Comparison of ENCODE assay signal across 12 cellular contexts in genomic region chr2:6864251-6864758, GRCh38. TPM values are rescaled to one million over a fixed set of nuclear protein-coding genes. Genes with fewer than 3 reads are reported as not detected.
DNase-seq lines count a peak whose midpoint lies in the region; ATAC-seq and TF ChIP-seq lines count a peak whose summit lies in the region.
"Had no signal": no experiment of that assay in that cellular context is flagged by ENCODE, and none has a peak within 500 bp of the region (broad histone marks: within the 10 kb centered on the region; RNA-seq: fewer than 3 reads in every experiment).

No MANE protein-coding gene starts in this region.

- no peaks in the 10 kb centered on the region for H3K9me3 ChIP-seq in iPS-15b (ENCODE audit: control insufficient read depth, insufficient read depth, low read length)
- H3K9me3 ChIP-seq: right lobe of liver, SJCRH30 had no signal

- no peak overlapping the region for H3K9ac ChIP-seq in iPS-15b (ENCODE audit: low read depth, low read length)

- H3K36me3 ChIP-seq in iPS-15b (ENCODE audit: control insufficient read depth, insufficient read depth, low read length): no peaks in the 10 kb centered on the region
- H3K36me3 ChIP-seq: SJCRH30 had no signal

- H3K9me3 Mint-ChIP-seq in activated CD8-positive, alpha-beta memory T cell treated with anti-CD3 and anti-CD28 coated beads, Interleukin-2, amount 10 ng/mL, durations not matched to agents 7 days and 5 days (ENCODE audit: low read depth): peaks cover 15% of the 10 kb centered on the region
- peaks cover 12 to 21% (median 13%) of the 10 kb centered on the region in 3 donors for H3K9me3 Mint-ChIP-seq in T-cell
- H3K9me3 Mint-ChIP-seq in stimulated activated effector memory CD8-positive, alpha-beta T cell treated with anti-CD3 and anti-CD28 coated beads, Interleukin-12 subunit alpha, Interleukin-12 subunit beta, amount 100 ng/mL, for 72 hours: peaks cover 5% of the 10 kb centered on the region
- peaks cover 72% of the 10 kb centered on the region for H3K9me3 Mint-ChIP-seq in WTC11

- POLR2A ChIA-PET in T-cell (lab: Charles Lee): no interaction called here
- POLR2A ChIA-PET in WTC11 (lab: Charles Lee): no interaction called here

- peak overlapping the region; percentile 84 for H3K4me3 ChIP-seq in iPS-15b (ENCODE audit: low read depth, low read length)
- H3K4me3 ChIP-seq: SJCRH30 had no signal

- TF ChIP-seq CTCF in WTC11 (IDR thresholded peaks at IDR 0.05): no peak

- no peak for ATAC-seq in activated CD8-positive, alpha-beta memory T cell treated with anti-CD3 and anti-CD28 coated beads, Interleukin-2, amount 10 ng/mL, durations not matched to agents 7 days and 5 days
- ATAC-seq in T-cell (replicated peaks in 1 of 4) (no peak), WTC11 (no peak)
- ATAC-seq in stimulated activated effector memory CD8-positive, alpha-beta T cell treated with anti-CD3 and anti-CD28 coated beads, Interleukin-12 subunit alpha, Interleukin-12 subunit beta, amount 100 ng/mL, for 72 hours: no peak

- intact Hi-C loops in head of caudate nucleus (cut with DNase I): no loop called here

- peaks cover 68% of the 10 kb centered on the region for H3K4me1 Mint-ChIP-seq in activated CD8-positive, alpha-beta memory T cell treated with anti-CD3 and anti-CD28 coated beads, Interleukin-2, amount 10 ng/mL, durations not matched to agents 7 days and 5 days
- H3K4me1 Mint-ChIP-seq in T-cell (peaks cover 28 to 45% (median 36%) of the 10 kb centered on the region in 3 donors), WTC11 (peaks cover 4% of the 10 kb centered on the region; the same call in 1 of the 2 replicates)
- peaks cover 8% of the 10 kb centered on the region for H3K4me1 Mint-ChIP-seq in stimulated activated effector memory CD8-positive, alpha-beta T cell treated with anti-CD3 and anti-CD28 coated beads, Interleukin-12 subunit alpha, Interleukin-12 subunit beta, amount 100 ng/mL, for 72 hours

- H3K4me3 Mint-ChIP-seq in activated CD8-positive, alpha-beta memory T cell treated with anti-CD3 and anti-CD28 coated beads, Interleukin-2, amount 10 ng/mL, durations not matched to agents 7 days and 5 days: peak overlapping the region; percentile 90
- H3K4me3 Mint-ChIP-seq in T-cell: peak overlapping the region; percentile 75 to 94 (median 81)
- H3K4me3 Mint-ChIP-seq in stimulated activated effector memory CD8-positive, alpha-beta T cell treated with anti-CD3 and anti-CD28 coated beads, Interleukin-12 subunit alpha, Interleukin-12 subunit beta, amount 100 ng/mL, for 72 hours: peak overlapping the region; percentile 88
- H3K4me3 Mint-ChIP-seq in WTC11: no peak overlapping the region

- H3K36me3 Mint-ChIP-seq in activated CD8-positive, alpha-beta memory T cell treated with anti-CD3 and anti-CD28 coated beads, Interleukin-2, amount 10 ng/mL, durations not matched to agents 7 days and 5 days: peaks cover 79% of the 10 kb centered on the region
- H3K36me3 Mint-ChIP-seq in T-cell (peaks cover 39% of the 10 kb centered on the region), WTC11 (peaks cover 43% of the 10 kb centered on the region)
- no peaks in the 10 kb centered on the region for H3K36me3 Mint-ChIP-seq in stimulated activated effector memory CD8-positive, alpha-beta T cell treated with anti-CD3 and anti-CD28 coated beads, Interleukin-12 subunit alpha, Interleukin-12 subunit beta, amount 100 ng/mL, for 72 hours

- peak overlapping the region; percentile 96 for H3K27ac Mint-ChIP-seq in activated CD8-positive, alpha-beta memory T cell treated with anti-CD3 and anti-CD28 coated beads, Interleukin-2, amount 10 ng/mL, durations not matched to agents 7 days and 5 days
- H3K27ac Mint-ChIP-seq in T-cell (peak overlapping the region; percentile 40 to 86), WTC11 (no peak overlapping the region)
- no peak overlapping the region for H3K27ac Mint-ChIP-seq in stimulated activated effector memory CD8-positive, alpha-beta T cell treated with anti-CD3 and anti-CD28 coated beads, Interleukin-12 subunit alpha, Interleukin-12 subunit beta, amount 100 ng/mL, for 72 hours

- CTCF ChIA-PET in activated CD8-positive, alpha-beta memory T cell treated with anti-CD3 and anti-CD28 coated beads, Interleukin-2, amount 10 ng/mL, durations not matched to agents 7 days and 5 days (lab: Charles Lee): interaction anchor here (0.9 to 6.6 kb wide), 8 partner anchors 7 to 52 kb away, joined by 3 to 118 read pairs (median 6); partner anchors contain the start of genes RNF144A and RSAD2
- CTCF ChIA-PET in T-cell (lab: Charles Lee): interaction anchor here (0.7 to 2.8 kb wide), 4 partner anchors 13 to 41 kb away, joined by 3 to 25 read pairs (median 13); partner anchors contain the start of gene RSAD2 (in 2 of the 2)
- CTCF ChIA-PET in WTC11 (lab: Charles Lee): no interaction called here

- no peaks in the 10 kb centered on the region for H3K27me3 Mint-ChIP-seq in activated CD8-positive, alpha-beta memory T cell treated with anti-CD3 and anti-CD28 coated beads, Interleukin-2, amount 10 ng/mL, durations not matched to agents 7 days and 5 days
- H3K27me3 Mint-ChIP-seq in T-cell: no peaks in the 10 kb centered on the region
- peaks cover 62% of the 10 kb centered on the region for H3K27me3 Mint-ChIP-seq in WTC11 (ENCODE audit: low read depth)

- peaks cover 38% of the 10 kb centered on the region for H3K27me3 ChIP-seq in iPS-15b (ENCODE audit: control insufficient read depth, insufficient read depth, low read length)
- H3K27me3 ChIP-seq: right lobe of liver, SJCRH30 had no signal

- H3K4me1 ChIP-seq in iPS-15b (ENCODE audit: control insufficient read depth, insufficient read depth, low read length): peaks cover 3% of the 10 kb centered on the region
- H3K4me1 ChIP-seq: SJCRH30 had no signal

- DNase-seq in activated CD8-positive, alpha-beta memory T cell treated with anti-CD3 and anti-CD28 coated beads, Interleukin-2, amount 10 ng/mL, durations not matched to agents 7 days and 5 days: peak; percentile 27
- DNase-seq in activated CD8-positive, alpha-beta memory T cell treated with anti-CD3 and anti-CD28 coated beads for 24 hours: no peak
- DNase-seq in T-cell (no peak), head of caudate nucleus (no peak), WTC11 (ENCODE audit: low spot score) (no peak), SKM-1 (lab: John Stamatoyannopoulos, UW; ENCODE audit: unreplicated experiment) (no peak)
- no peak for DNase-seq in stimulated activated effector memory CD8-positive, alpha-beta T cell treated with anti-CD3 and anti-CD28 coated beads, Interleukin-12 subunit alpha, Interleukin-12 subunit beta, amount 100 ng/mL, for 72 hours (ENCODE audit: low spot score in 2 of 2)
- DNase-seq: effector CD8-positive, alpha-beta T cell; GDM1 had no signal

TF ChIP-seq in WTC11, 78 proteins besides CTCF, POLR2A, EP300 and RAD21:
- TF ChIP-seq E2F5 (CRISPR knock-in tag; IDR thresholded peaks at IDR 0.05): no peak
- TF ChIP-seq FOXP1 (CRISPR knock-in tag; IDR thresholded peaks at IDR 0.05; ENCODE audit: borderline replicate concordance): no peak
- TF ChIP-seq PRRX2 (CRISPR knock-in tag; IDR thresholded peaks at IDR 0.05): no peak
- no peak for TF ChIP-seq SOX15 (CRISPR knock-in tag; IDR thresholded peaks at IDR 0.05)
- TF ChIP-seq MYBL2 (CRISPR knock-in tag; IDR thresholded peaks at IDR 0.05): no peak
- no peak for TF ChIP-seq ZNF263 (CRISPR knock-in tag; IDR thresholded peaks at IDR 0.05; ENCODE audit: low read depth)
- TF ChIP-seq ZNF138 (CRISPR knock-in tag; conservative IDR thresholded peaks at IDR 0.05): no peak
- TF ChIP-seq GABPB1 (CRISPR knock-in tag; IDR thresholded peaks at IDR 0.05): no peak
- no peak for TF ChIP-seq NR2C2 (CRISPR knock-in tag; IDR thresholded peaks at IDR 0.05)
- no peak for TF ChIP-seq CREM (CRISPR knock-in tag; IDR thresholded peaks at IDR 0.05)
- TF ChIP-seq NFYB (CRISPR knock-in tag; conservative IDR thresholded peaks at IDR 0.05; ENCODE audit: low read depth): no peak
- no peak for TF ChIP-seq GRHL2 (CRISPR knock-in tag; IDR thresholded peaks at IDR 0.05; ENCODE audit: insufficient replicate concordance, severe bottlenecking)
- no peak for TF ChIP-seq ZNF416 (CRISPR knock-in tag; IDR thresholded peaks at IDR 0.05)
- TF ChIP-seq, protein P1, sequence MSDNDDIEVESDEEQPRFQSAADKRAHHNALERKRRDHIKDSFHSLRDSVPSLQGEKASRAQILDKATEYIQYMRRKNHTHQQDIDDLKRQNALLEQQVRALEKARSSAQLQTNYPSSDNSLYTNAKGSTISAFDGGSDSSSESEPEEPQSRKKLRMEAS (CRISPR knock-in tag; IDR thresholded peaks at IDR 0.05): no peak

RNA-seq across cellular contexts. Expression of gene CMPK2, which starts 1.4 kb away (rescaled TPM):
- total RNA-seq in activated CD8-positive, alpha-beta memory T cell treated with anti-CD3 and anti-CD28 coated beads, Interleukin-2, amount 10 ng/mL, durations not matched to agents 7 days and 5 days: 100 to 1,000 TPM in 1 of 2 experiments, 10 to 100 TPM in 1; 81.3 to 164 TPM
- 10 to 100 TPM in 1 of 5 donors, 1 to 10 TPM in 4; 6.5 to 15.2 (median 9.1) TPM for total RNA-seq in T-cell
- 0.13 to 0.32 TPM (median 0.16 TPM) in 3 replicates for total RNA-seq in WTC11 (2021)
- total RNA-seq: SJCRH30 had no signal

RNA-seq across cellular contexts. Expression of gene RSAD2, which starts 13.3 kb away (rescaled TPM):
- total RNA-seq in activated CD8-positive, alpha-beta memory T cell treated with anti-CD3 and anti-CD28 coated beads, Interleukin-2, amount 10 ng/mL, durations not matched to agents 7 days and 5 days: 100 to 1,000 TPM in 1 of 2 experiments, 10 to 100 TPM in 1; 83.0 to 183 TPM
- 10 to 100 TPM in 1 of 5 donors, 1 to 10 TPM in 4; 3.2 to 10.7 (median 7.2) TPM for total RNA-seq in T-cell
- not detected in 3 replicates for total RNA-seq in WTC11 (2021)
- total RNA-seq: SJCRH30 had no signal

RNA-seq across cellular contexts. Expression of gene RNF144A, which starts 52.9 kb away (rescaled TPM):
- 10 to 100 TPM; 20.0 to 35.5 TPM for total RNA-seq in activated CD8-positive, alpha-beta memory T cell treated with anti-CD3 and anti-CD28 coated beads, Interleukin-2, amount 10 ng/mL, durations not matched to agents 7 days and 5 days
- total RNA-seq in T-cell (10 to 100 TPM; 46.3 to 93.1 (median 79.9) TPM), WTC11 (2021) (12.5 to 13.6 TPM (median 12.8 TPM) in 3 replicates)

Comparison
In these comparisons a context has a peak if more than half of its experiments do, and no peak if none do; other contexts are left out.
1. H3K27ac Mint-ChIP-seq: peak in activated CD8-positive, alpha-beta memory T cell treated with anti-CD3 and anti-CD28 coated beads, Interleukin-2, amount 10 ng/mL, durations not matched to agents 7 days and 5 days (single experiment) and T-cell (2 of 2); none in stimulated activated effector memory CD8-positive, alpha-beta T cell treated with anti-CD3 and anti-CD28 coated beads, Interleukin-12 subunit alpha, Interleukin-12 subunit beta, amount 100 ng/mL, for 72 hours (single experiment) and WTC11 (single experiment).
2. RNA of gene CMPK2, which starts 1.4 kb away (total RNA-seq): 81.3 to 164 TPM in activated CD8-positive, alpha-beta memory T cell treated with anti-CD3 and anti-CD28 coated beads, Interleukin-2, amount 10 ng/mL, durations not matched to agents 7 days and 5 days; 6.5 to 15.2 TPM in T-cell and 0.13 to 0.32 TPM in WTC11; every median in the first group is over 4 times any median in the second.
3. RNA of gene RSAD2, which starts 13.3 kb away (total RNA-seq): 83.0 to 183 TPM in activated CD8-positive, alpha-beta memory T cell treated with anti-CD3 and anti-CD28 coated beads, Interleukin-2, amount 10 ng/mL, durations not matched to agents 7 days and 5 days; 3.2 to 10.7 TPM in T-cell and not detected in WTC11; every median in the first group is over 4 times any median in the second.